Comparison of ENCODE assay signal across 10 cellular contexts in genomic region chr17:72430611-72431432, GRCh38.
A peak's percentile ranks its signal among the peaks of the same experiment; 100 is the strongest.
DNase-seq lines count a peak whose midpoint lies in the region; ATAC-seq and TF ChIP-seq lines count a peak whose summit lies in the region.
"Had no signal": no experiment of that assay in that cellular context is flagged by ENCODE, and none has a peak within 500 bp of the region (broad histone marks: within the 10 kb centered on the region; RNA-seq: fewer than 3 reads in every experiment).

No MANE protein-coding gene starts in this region.

- WGBS in transverse colon (ENCODE audit: low coverage in 1 of 2), 2 donors = 47% methylated on average over 20 of the region's 20 CpGs; no CpG with 5 or more reads in 1 of the 2 donors

- H3K36me3 ChIP-seq in PC-3 (ENCODE audit: low read depth, low read length) (no peaks in the 10 kb centered on the region), transverse colon (no peaks in the 10 kb centered on the region)

- H3K79me2 ChIP-seq in PC-3 (ENCODE audit: low read length) = peaks cover 80% of the 10 kb centered on the region

- H3K9ac ChIP-seq in PC-3 (ENCODE audit: low read length) = no peak overlapping the region

- BruUV-seq in PC-3 (replicated peaks; lab: Mats Ljungman, UMichigan) = no TSS peak

- no peaks in the 10 kb centered on the region for H4K20me1 ChIP-seq in PC-3 (ENCODE audit: low read length)

- H3K9me2 ChIP-seq in PC-3 (replicated peaks; ENCODE audit: low read length) = no peaks in the 10 kb centered on the region

- TF ChIP-seq POLR2A in transverse colon (IDR thresholded peaks at IDR 0.05) = peak; percentile 25

- no peak overlapping the region for H3K4me2 ChIP-seq in PC-3 (ENCODE audit: low read length)

- no peaks in the 10 kb centered on the region for H3K27me3 ChIP-seq in PC-3 (ENCODE audit: low read length)
- H3K27me3 ChIP-seq in transverse colon = no peaks in the 10 kb centered on the region

- POLR2A ChIA-PET in PC-3 (lab: Charles Lee; ENCODE audit: unreplicated experiment) = no interaction called here

- H2AFZ ChIP-seq in PC-3 (ENCODE audit: low read length) = no peak overlapping the region

- H3K4me1 ChIP-seq in PC-3 (ENCODE audit: insufficient read depth, low read length) (peaks cover 21% of the 10 kb centered on the region; the same call in 1 of the 2 replicates), transverse colon (peaks cover 6 to 64% (median 39%) of the 10 kb centered on the region in 4 donors)

- intact Hi-C loops in PC-3 (cut with micrococcal nuclease) = no loop called here
- intact Hi-C loops in transverse colon (cut with DNase I; ENCODE audit: low total_unique reads) = no loop called here

- no peak overlapping the region for H3K4me3 ChIP-seq in PC-3 (ENCODE audit: low read length)
- no peak overlapping the region for H3K4me3 ChIP-seq in fibroblast of the aortic adventitia (ENCODE audit: low read depth, low read length)
- no peak overlapping the region for H3K4me3 ChIP-seq in transverse colon
- H3K4me3 ChIP-seq: SK-N-MC had no signal

- TF ChIP-seq EP300 in transverse colon (IDR thresholded peaks at IDR 0.05; ENCODE audit: low read depth) = no peak

- TF ChIP-seq CTCF in PC-3 (conservative IDR thresholded peaks at IDR 0.05; ENCODE audit: low read depth, low read length) (peak; percentile 59; the same call in 1 of the 2 replicates), fibroblast of the aortic adventitia (IDR thresholded peaks at IDR 0.05; ENCODE audit: insufficient read depth, low read length) (peak; percentile 32), transverse colon (IDR thresholded peaks at IDR 0.05) (peak; percentile 26 to 72 (median 39))

- CTCF ChIA-PET in PC-3 (lab: Charles Lee) = interaction anchor here (0.9 kb wide), 1 partner anchor 35 kb away, joined by 4 read pairs; no protein-coding TSS in a partner anchor

- H3F3A ChIP-seq in PC-3 (ENCODE audit: low read length, unreplicated experiment) = no peaks in the 10 kb centered on the region

- in situ Hi-C loops in transverse colon (cut with MboI; ENCODE audit: low pct_ligation_motif_present in 1 of 4, low pct_unique_long_range_greater_than_20kb in 1 of 4, low sequenced_read_pairs in 3 of 4) = loop anchor here in 1 of 4 donors (10.0 kb wide), 1 partner anchor 104 kb away; no protein-coding TSS in a partner anchor

- H3K9me3 ChIP-seq in PC-3 (ENCODE audit: low read length) (no peaks in the 10 kb centered on the region), transverse colon (no peaks in the 10 kb centered on the region)

- DNase-seq in NCI-H748 (lab: John Stamatoyannopoulos, UW; ENCODE audit: unreplicated experiment) (peak; percentile 35), NCI-H748 treated with DMSO at 0.1 percent for 48 hours (lab: John Stamatoyannopoulos, UW) (no peak), PC-3 (peak; percentile 25), fibroblast of the aortic adventitia (ENCODE audit: low read depth) (no peak), transverse colon (peak; percentile 77), SHP77 (lab: John Stamatoyannopoulos, UW) (no peak), GM19240 (ENCODE audit: insufficient read length, low spot score) (no peak), Kasumi-1 (lab: John Stamatoyannopoulos, UW) (no peak)
- DNase-seq: NCI-H2081 treated with DMSO at 0.1 percent for 48 hours had no signal

- H3K27ac ChIP-seq in PC-3 (ENCODE audit: low read length) = no peak overlapping the region
- peak overlapping the region; percentile 72 to 81 (median 75) for H3K27ac ChIP-seq in transverse colon
- H3K27ac ChIP-seq: SK-N-MC had no signal

- no peak for ATAC-seq in PC-3

Comparison
In these comparisons a context has a peak if more than half of its experiments do, and no peak if none do; other contexts are left out.
1. DNase-seq: peak in NCI-H748 (single experiment), PC-3 (single experiment) and transverse colon (single experiment); none in NCI-H748 treated with DMSO at 0.1 percent for 48 hours (single experiment), fibroblast of the aortic adventitia (single experiment), SHP77 (0 of 2), GM19240 (single experiment) and Kasumi-1 (0 of 2).
2. Peak in every context shown above with its lines, with median percentiles within 50 percentile points of each other: CTCF ChIP-seq.